20 cellular contexts compared by ENCODE assay signal in genomic region chr2:128801581-128801980, GRCh38.
A peak's percentile ranks its signal among the peaks of the same experiment; 100 is the strongest.
DNase-seq lines count a peak whose midpoint lies in the region; ATAC-seq lines count a peak whose summit lies in the region.
"Had no signal": no experiment of that assay in that cellular context is flagged by ENCODE, and none has a peak within 500 bp of the region (broad histone marks: within the 10 kb centered on the region; RNA-seq: fewer than 3 reads in every experiment).

No MANE protein-coding gene starts in this region.

- no peaks in the 10 kb centered on the region for H3K4me1 Mint-ChIP-seq in effector memory CD8-positive, alpha-beta T cell (ENCODE audit: low read depth in 2 of 2)
- H3K4me1 Mint-ChIP-seq: CD4-positive, CD25-positive, alpha-beta regulatory T cell had no signal

- no peaks in the 10 kb centered on the region for H3K27me3 Mint-ChIP-seq in effector memory CD8-positive, alpha-beta T cell
- H3K27me3 Mint-ChIP-seq: CD4-positive, CD25-positive, alpha-beta regulatory T cell had no signal

- H3K36me3 Mint-ChIP-seq in effector memory CD8-positive, alpha-beta T cell (ENCODE audit: insufficient read depth), result no peaks in the 10 kb centered on the region
- H3K36me3 Mint-ChIP-seq: CD4-positive, CD25-positive, alpha-beta regulatory T cell had no signal

- DNase-seq in NCI-H748 (lab: John Stamatoyannopoulos, UW; ENCODE audit: unreplicated experiment), result peak; percentile 1
- no peak for DNase-seq in NCI-H748 treated with DMSO at 0.1 percent for 48 hours (lab: John Stamatoyannopoulos, UW)
- peak; percentile 97 for DNase-seq in NCI-H1694 treated with DMSO at 0.1 percent for 48 hours (lab: John Stamatoyannopoulos, UW)
- peak; percentile 8 to 42 for DNase-seq in NCI-H446 (lab: John Stamatoyannopoulos, UW)
- peak; percentile 8 for DNase-seq in ureter (ENCODE audit: low spot score)
- no peak for DNase-seq in activated T-cell treated with anti-CD3 and anti-CD28 coated beads, Interleukin-2, amount 50 U/mL, for 1 hour
- DNase-seq in effector memory CD8-positive, alpha-beta T cell, result no peak
- DNase-seq: BE2C; Caco-2; CD4-positive, CD25-positive, alpha-beta regulatory T cell; NCI-H1436; NCI-H2081; NCI-H510A; PC-3; RPMI8226; SHP77 treated with DMSO at 0.1 percent for 48 hours; T-helper 1 cell had no signal

- H3K4me3 Mint-ChIP-seq in effector memory CD8-positive, alpha-beta T cell, result no peak overlapping the region

- H3K27ac Mint-ChIP-seq in effector memory CD8-positive, alpha-beta T cell, result no peak overlapping the region
- H3K27ac Mint-ChIP-seq: CD4-positive, CD25-positive, alpha-beta regulatory T cell had no signal

- no peaks in the 10 kb centered on the region for H3K9me3 Mint-ChIP-seq in effector memory CD8-positive, alpha-beta T cell

- ATAC-seq in GM21526 (IDR thresholded peaks at IDR 0.05; ENCODE audit: low FRiP score, unreplicated experiment), result no peak
- no peak for ATAC-seq in effector memory CD8-positive, alpha-beta T cell (replicated peaks)
- ATAC-seq: K562, PC-3, SK-N-SH treated with all-trans-retinoic acid at 6 μM for 48 hours had no signal

Comparison
In these comparisons a context has a peak if more than half of its experiments do, and no peak if none do; other contexts are left out.
1. DNase-seq: peak in NCI-H748 (single experiment), NCI-H1694 treated with DMSO at 0.1 percent for 48 hours (single experiment), NCI-H446 (2 of 2) and ureter (single experiment); none in NCI-H748 treated with DMSO at 0.1 percent for 48 hours (single experiment), activated T-cell treated with anti-CD3 and anti-CD28 coated beads, Interleukin-2, amount 50 U/mL, for 1 hour (single experiment) and effector memory CD8-positive, alpha-beta T cell (0 of 3).